8 cellular contexts compared by ENCODE assay signal in the genomic region with DNA sequence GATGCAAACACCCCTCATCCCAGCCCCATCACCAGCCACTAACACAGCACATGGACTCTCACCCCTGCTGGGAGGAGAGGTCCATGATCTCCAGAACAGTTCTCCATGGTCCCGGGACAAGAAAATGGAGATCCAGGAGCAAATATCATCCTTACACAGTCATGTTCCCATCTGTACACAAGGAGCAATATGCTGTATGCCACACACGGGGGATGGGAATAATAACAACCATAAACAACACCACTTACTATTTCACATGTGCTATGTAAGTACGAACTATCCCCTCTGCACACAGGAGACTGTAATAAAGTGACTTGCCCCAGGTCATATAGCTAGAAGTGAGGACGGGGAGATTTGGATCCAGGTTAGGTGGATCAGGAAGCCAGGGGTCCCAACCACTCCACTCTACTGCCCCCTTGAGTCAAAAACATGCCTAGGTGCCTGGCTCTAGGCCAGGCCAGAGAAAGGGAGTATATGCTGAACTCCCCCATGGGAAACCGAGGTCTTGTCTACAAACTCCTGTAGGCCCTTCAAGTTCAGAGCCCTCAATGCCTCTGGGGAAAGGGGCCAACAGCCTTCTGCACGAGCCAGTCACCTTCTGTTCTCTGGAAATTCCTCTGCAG. TPM values are rescaled to one million over a fixed set of nuclear protein-coding genes. Genes with fewer than 3 reads are reported as not detected.
DNase-seq lines count a peak whose midpoint lies in the region; ATAC-seq, FAIRE-seq and TF ChIP-seq lines count a peak whose summit lies in the region.

No MANE protein-coding gene starts in this region.

- H3K4me1 ChIP-seq in A549, result peaks cover 25% of the 10 kb centered on the region
- H3K4me1 ChIP-seq in mammary epithelial cell (ENCODE audit: insufficient read depth, low read length), result no peaks in the 10 kb centered on the region

- TF ChIP-seq CTCF in A549 (IDR thresholded peaks at IDR 0.05), result peak; percentile 37; the same call in 2 of the 3 replicates
- TF ChIP-seq CTCF in GM10266 (IDR thresholded peaks at IDR 0.05; ENCODE audit: control insufficient read depth, insufficient read depth, low read depth, missing control alignments), result peak; percentile 58
- TF ChIP-seq CTCF in mammary epithelial cell (conservative IDR thresholded peaks at IDR 0.05 in 1 of 2, IDR thresholded peaks at IDR 0.05 in 1 of 2; ENCODE audit: extremely low read depth in 1 of 2, insufficient read depth in 1 of 2, low read depth in 1 of 2, low read length in 2 of 2), result peak; percentile 60 to 76

- no peaks in the 10 kb centered on the region for H3K36me3 ChIP-seq in mammary epithelial cell (ENCODE audit: insufficient read depth, low read length)

- TF ChIP-seq RAD21 in A549 (conservative IDR thresholded peaks at IDR 0.05 in 1 of 2, IDR thresholded peaks at IDR 0.05 in 1 of 2), result peak; percentile 25 to 55; a peak in 2 of 5 replicates

- no peaks in the 10 kb centered on the region for H3K27me3 ChIP-seq in mammary epithelial cell (ENCODE audit: insufficient read depth, low read length)

- H3K9me3 ChIP-seq in A549 (no peaks in the 10 kb centered on the region), mammary epithelial cell (replicated peaks; ENCODE audit: insufficient read depth, low read length) (no peaks in the 10 kb centered on the region)

- dilution Hi-C loops in mammary epithelial cell (cut with HindIII; ENCODE audit: low sequenced_read_pairs), result no loop called here

- no peak for TF ChIP-seq POLR2A in A549 (IDR thresholded peaks at IDR 0.05; ENCODE audit: low read length)

- H3K9ac ChIP-seq in mammary epithelial cell (ENCODE audit: insufficient read depth, low read length), result no peak overlapping the region

- intact Hi-C loops in mammary epithelial cell (cut with micrococcal nuclease), result loop anchor here (1.0 kb wide), 3 partner anchors 39 to 127 kb away; no protein-coding TSS in a partner anchor

- FAIRE-seq in A549 (lab: Jason Lieb, UNC), result no peak

- H3K4me2 ChIP-seq in A549 (no peak overlapping the region), mammary epithelial cell (ENCODE audit: insufficient read depth, low read depth, low read length) (no peak overlapping the region)

- H3K27ac ChIP-seq in A549 (no peak overlapping the region), mammary epithelial cell (ENCODE audit: insufficient read depth, low read depth, low read length) (no peak overlapping the region)

- H2AFZ ChIP-seq in mammary epithelial cell (ENCODE audit: low read depth, low read length), result no peak overlapping the region

- no peaks in the 10 kb centered on the region for H3K79me2 ChIP-seq in mammary epithelial cell (ENCODE audit: insufficient read depth, low read length)

- CTCF ChIA-PET in A549 (lab: Yijun Ruan, JAX), result interaction anchor here (0.6 to 6.8 kb wide), 6 partner anchors 11 to 126 kb away, joined by 3 to 30 read pairs (median 7); no protein-coding TSS in a partner anchor
- CTCF ChIA-PET in mammary epithelial cell (lab: Charles Lee; ENCODE audit: low non-redundant PET), result interaction anchor here (0.9 kb wide), 1 partner anchor 127 kb away, joined by 5 read pairs; no protein-coding TSS in a partner anchor

- ATAC-seq in A549 (peak; percentile 34 to 80; a peak in 4 of 6 replicates), GM19397 (IDR thresholded peaks at IDR 0.05; ENCODE audit: unreplicated experiment) (no peak), GM18519 (IDR thresholded peaks at IDR 0.05; ENCODE audit: low FRiP score, unreplicated experiment) (no peak)

- H4K20me1 ChIP-seq in mammary epithelial cell (ENCODE audit: insufficient read depth, low read length), result no peaks in the 10 kb centered on the region

- 74% methylated on average over 6 of the region's 6 CpGs for WGBS in A549 (ENCODE audit: missing lambda C conversion rate)
- WGBS in mammary epithelial cell (ENCODE audit: low coverage, missing lambda C conversion rate), result 52% methylated on average over 6 of the region's 6 CpGs

- DNase-seq in A549 (ENCODE audit: low read depth in 1 of 2, low spot score in 1 of 2) (peak; percentile 17 to 25), GM10266 (ENCODE audit: extremely low spot score) (no peak), NCI-H226 (peak; percentile 29), mammary epithelial cell (peak; percentile 32), lung microvascular endothelial cell (ENCODE audit: low read depth in 2 of 2) (peak; percentile 32 to 47), 8988T (no peak)

- no TSS peak for BruUV-seq in mammary epithelial cell (replicated peaks; lab: Mats Ljungman, UMichigan)

- TF ChIP-seq EP300 in A549 (IDR thresholded peaks at IDR 0.05), result no peak

- POLR2A ChIA-PET in A549 (lab: Yijun Ruan, JAX), result interaction anchor here (0.6 kb wide), 1 partner anchor 93 kb away, joined by 3 read pairs; no protein-coding TSS in a partner anchor

- in situ Hi-C loops in mammary epithelial cell (cut with MboI; ENCODE audit: low sequenced_read_pairs in 2 of 2), result no loop called here

- H3K4me3 ChIP-seq in A549 (no peak overlapping the region), mammary epithelial cell (replicated peaks in 1 of 3; ENCODE audit: insufficient read depth in 1 of 3, low read depth in 2 of 3, low read length in 3 of 3) (no peak overlapping the region)

TF ChIP-seq in A549, 52 proteins besides CTCF, POLR2A, EP300 and RAD21:
- TF ChIP-seq RFX5 (IDR thresholded peaks at IDR 0.05) (no peak), ESRRA (IDR thresholded peaks at IDR 0.05; ENCODE audit: borderline replicate concordance, low read length) (no peak), MYC (IDR thresholded peaks at IDR 0.05; ENCODE audit: borderline replicate concordance, low read length) (no peak), SMC3 (IDR thresholded peaks at IDR 0.05) (peak; percentile 36; the same call in 1 of the 3 replicates)
- TF ChIP-seq, protein P1, sequence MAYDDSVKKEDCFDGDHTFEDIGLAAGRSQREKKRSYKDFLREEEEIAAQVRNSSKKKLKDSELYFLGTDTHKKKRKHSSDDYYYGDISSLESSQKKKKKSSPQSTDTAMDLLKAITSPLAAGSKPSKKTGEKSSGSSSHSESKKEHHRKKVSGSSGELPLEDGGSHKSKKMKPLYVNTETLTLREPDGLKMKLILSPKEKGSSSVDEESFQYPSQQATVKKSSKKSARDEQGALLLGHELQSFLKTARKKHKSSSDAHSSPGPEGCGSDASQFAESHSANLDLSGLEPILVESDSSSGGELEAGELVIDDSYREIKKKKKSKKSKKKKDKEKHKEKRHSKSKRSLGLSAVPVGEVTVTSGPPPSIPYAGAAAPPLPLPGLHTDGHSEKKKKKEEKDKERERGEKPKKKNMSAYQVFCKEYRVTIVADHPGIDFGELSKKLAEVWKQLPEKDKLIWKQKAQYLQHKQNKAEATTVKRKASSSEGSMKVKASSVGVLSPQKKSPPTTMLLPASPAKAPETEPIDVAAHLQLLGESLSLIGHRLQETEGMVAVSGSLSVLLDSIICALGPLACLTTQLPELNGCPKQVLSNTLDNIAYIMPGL (CRISPR knock-in tag; IDR thresholded peaks at IDR 0.05; ENCODE audit: borderline replicate concordance), result no peak
- TF ChIP-seq, protein P2, sequence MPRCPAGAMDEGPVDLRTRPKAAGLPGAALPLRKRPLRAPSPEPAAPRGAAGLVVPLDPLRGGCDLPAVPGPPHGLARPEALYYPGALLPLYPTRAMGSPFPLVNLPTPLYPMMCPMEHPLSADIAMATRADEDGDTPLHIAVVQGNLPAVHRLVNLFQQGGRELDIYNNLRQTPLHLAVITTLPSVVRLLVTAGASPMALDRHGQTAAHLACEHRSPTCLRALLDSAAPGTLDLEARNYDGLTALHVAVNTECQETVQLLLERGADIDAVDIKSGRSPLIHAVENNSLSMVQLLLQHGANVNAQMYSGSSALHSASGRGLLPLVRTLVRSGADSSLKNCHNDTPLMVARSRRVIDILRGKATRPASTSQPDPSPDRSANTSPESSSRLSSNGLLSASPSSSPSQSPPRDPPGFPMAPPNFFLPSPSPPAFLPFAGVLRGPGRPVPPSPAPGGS (IDR thresholded peaks at IDR 0.05), result no peak
- TF ChIP-seq, protein P3, sequence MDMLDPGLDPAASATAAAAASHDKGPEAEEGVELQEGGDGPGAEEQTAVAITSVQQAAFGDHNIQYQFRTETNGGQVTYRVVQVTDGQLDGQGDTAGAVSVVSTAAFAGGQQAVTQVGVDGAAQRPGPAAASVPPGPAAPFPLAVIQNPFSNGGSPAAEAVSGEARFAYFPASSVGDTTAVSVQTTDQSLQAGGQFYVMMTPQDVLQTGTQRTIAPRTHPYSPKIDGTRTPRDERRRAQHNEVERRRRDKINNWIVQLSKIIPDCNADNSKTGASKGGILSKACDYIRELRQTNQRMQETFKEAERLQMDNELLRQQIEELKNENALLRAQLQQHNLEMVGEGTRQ (IDR thresholded peaks at IDR 0.05), result no peak
- TF ChIP-seq, protein P4, sequence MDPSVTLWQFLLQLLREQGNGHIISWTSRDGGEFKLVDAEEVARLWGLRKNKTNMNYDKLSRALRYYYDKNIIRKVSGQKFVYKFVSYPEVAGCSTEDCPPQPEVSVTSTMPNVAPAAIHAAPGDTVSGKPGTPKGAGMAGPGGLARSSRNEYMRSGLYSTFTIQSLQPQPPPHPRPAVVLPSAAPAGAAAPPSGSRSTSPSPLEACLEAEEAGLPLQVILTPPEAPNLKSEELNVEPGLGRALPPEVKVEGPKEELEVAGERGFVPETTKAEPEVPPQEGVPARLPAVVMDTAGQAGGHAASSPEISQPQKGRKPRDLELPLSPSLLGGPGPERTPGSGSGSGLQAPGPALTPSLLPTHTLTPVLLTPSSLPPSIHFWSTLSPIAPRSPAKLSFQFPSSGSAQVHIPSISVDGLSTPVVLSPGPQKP (IDR thresholded peaks at IDR 0.05; ENCODE audit: low read depth, low read length), result no peak
TF ChIP-seq in A549: peak in this region for 1.

RNA-seq across cellular contexts. Expression of a gene that starts 34.1 kb away (rescaled TPM):
- polyA plus RNA-seq in A549 (2011; rRNA removed) (16.5 and 19.6 TPM in 2 replicates), A549 (2017; fragmentation: RNase III; extraction: RNeasy Plus Mini Kit Qiagen cat#74134 plus additional on column Dnase treatment) (19.0 to 22.1 TPM (median 20.7 TPM) in 3 replicates), mammary epithelial cell (14.2 TPM)
- 41.6 and 54.1 TPM in 2 replicates for polyA plus RNA-seq in A549 (2012; cell fraction: cytosol; rRNA removed)
- 53.3 and 53.9 TPM in 2 replicates for polyA plus RNA-seq in A549 (2012; cell fraction: nucleus; rRNA removed)
- 14.3 and 18.8 TPM in 2 replicates for polyA minus RNA-seq in A549 (2011; rRNA and poly(A)+ RNA removed)
- total RNA-seq in mammary epithelial cell (1 to 10 TPM; 3.0 to 9.4 TPM), lung microvascular endothelial cell (1.8 and 3.7 TPM in 2 replicates)
- 2.9 TPM for polyA minus RNA-seq in mammary epithelial cell

RNA-seq across cellular contexts. Expression of a gene that starts 55.6 kb away (rescaled TPM):
- 15.4 and 17.7 TPM in 2 replicates for polyA plus RNA-seq in A549 (2011; rRNA removed)
- polyA plus RNA-seq in A549 (2012; cell fraction: cytosol; rRNA removed), result 3.5 and 4.7 TPM in 2 replicates
- polyA plus RNA-seq in A549 (2012; cell fraction: nucleus; rRNA removed), result 2.0 and 3.7 TPM in 2 replicates
- 12.2 to 13.0 TPM (median 12.2 TPM) in 3 replicates for polyA plus RNA-seq in A549 (2017; fragmentation: RNase III; extraction: RNeasy Plus Mini Kit Qiagen cat#74134 plus additional on column Dnase treatment)
- 19.4 and 19.8 TPM in 2 replicates for polyA minus RNA-seq in A549 (2011; rRNA and poly(A)+ RNA removed)
- total RNA-seq in mammary epithelial cell, result 10 to 100 TPM; 34.7 to 47.5 TPM
- polyA plus RNA-seq in mammary epithelial cell, result 23.6 TPM
- 86.6 TPM for polyA minus RNA-seq in mammary epithelial cell
- 18.7 and 22.0 TPM in 2 replicates for total RNA-seq in lung microvascular endothelial cell

Comparison
In these comparisons a context has a peak if more than half of its experiments do, and no peak if none do; other contexts are left out.
1. ATAC-seq: peak in A549 (2 of 2); none in GM19397 (single experiment) and GM18519 (single experiment).
2. DNase-seq: peak in A549 (2 of 2), NCI-H226 (single experiment), mammary epithelial cell (single experiment) and lung microvascular endothelial cell (2 of 2); none in GM10266 (single experiment) and 8988T (single experiment).
3. Peak in every context shown above with its lines, with median percentiles within 50 percentile points of each other: CTCF ChIP-seq.